Comparison of ENCODE assay signal across 14 cellular contexts in the genomic region with DNA sequence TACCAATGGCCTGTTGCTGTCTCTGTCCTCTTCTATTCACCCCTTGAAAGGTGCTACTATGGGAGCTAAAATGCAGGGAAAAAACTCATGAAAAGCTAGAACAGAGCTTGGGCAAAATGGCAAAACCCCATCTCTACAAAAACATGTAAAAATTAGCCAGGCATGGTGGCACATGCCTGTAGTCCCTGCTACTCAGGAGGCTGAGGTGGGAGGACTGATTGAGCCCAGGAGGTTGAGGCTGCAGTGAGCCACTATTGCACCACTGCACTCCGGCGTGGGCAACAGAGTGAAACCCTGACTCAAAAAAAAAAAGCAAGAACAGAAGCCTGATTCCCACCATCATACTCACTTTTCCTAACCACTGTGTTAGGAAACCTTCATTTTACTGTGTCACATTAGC. TPM values are rescaled to one million over a fixed set of nuclear protein-coding genes. Genes with fewer than 3 reads are reported as not detected.
DNase-seq lines count a peak whose midpoint lies in the region; ATAC-seq and TF ChIP-seq lines count a peak whose summit lies in the region.
"Had no signal": no experiment of that assay in that cellular context is flagged by ENCODE, and none has a peak within 500 bp of the region (broad histone marks: within the 10 kb centered on the region; RNA-seq: fewer than 3 reads in every experiment).

No MANE protein-coding gene starts in this region.

- H3K9me3 ChIP-seq in SJSA1 (replicated peaks) (no peaks in the 10 kb centered on the region), fibroblast of lung (ENCODE audit: control insufficient read depth, insufficient read depth, low read depth, low read length) (no peaks in the 10 kb centered on the region), prostate gland (no peaks in the 10 kb centered on the region)
- H3K9me3 ChIP-seq: BE2C had no signal

- no peak overlapping the region for H3K27ac Mint-ChIP-seq in WTC11
- H3K27ac Mint-ChIP-seq in activated naive CD4-positive, alpha-beta T cell treated with anti-CD3 and anti-CD28 coated beads for 36 hours: no peak overlapping the region
- H3K27ac Mint-ChIP-seq: activated CD4-positive, alpha-beta T cell treated with anti-CD3 and anti-CD28 coated beads, Interleukin-2, amount 10 ng/mL, durations not matched to agents 7 days and 5 days; T-helper 1 cell treated with Interleukin-12 subunit alpha and Interleukin-12 subunit beta and Interleukin-4 antibody, amounts not matched to agents 30 μg/mL and 1 μg/mL, for 36 hours had no signal

- peaks cover 14% of the 10 kb centered on the region for H3K36me3 Mint-ChIP-seq in WTC11
- H3K36me3 Mint-ChIP-seq in activated naive CD4-positive, alpha-beta T cell treated with anti-CD3 and anti-CD28 coated beads for 36 hours (ENCODE audit: low read depth): peaks cover 2% of the 10 kb centered on the region

- H3K27me3 Mint-ChIP-seq in WTC11 (ENCODE audit: low read depth): no peaks in the 10 kb centered on the region
- H3K27me3 Mint-ChIP-seq in activated naive CD4-positive, alpha-beta T cell treated with anti-CD3 and anti-CD28 coated beads for 36 hours (ENCODE audit: low read depth): no peaks in the 10 kb centered on the region
- H3K27me3 Mint-ChIP-seq: activated CD4-positive, alpha-beta T cell treated with anti-CD3 and anti-CD28 coated beads, Interleukin-2, amount 10 ng/mL, durations not matched to agents 7 days and 5 days had no signal

- no peak for ATAC-seq in GM19397 (IDR thresholded peaks at IDR 0.05; ENCODE audit: unreplicated experiment)
- ATAC-seq in WTC11: no peak
- no peak for ATAC-seq in stimulated activated naive CD8-positive, alpha-beta T cell treated with anti-CD3 and anti-CD28 coated beads, Interleukin-15, Interleukin-2, amounts not matched to agents 100 U/mL and 50 U/mL, for 24 hours

- H3K9ac ChIP-seq in fibroblast of lung (ENCODE audit: insufficient read depth, low read length): no peak overlapping the region

- no peak overlapping the region for H3K4me3 Mint-ChIP-seq in WTC11
- H3K4me3 Mint-ChIP-seq in activated naive CD4-positive, alpha-beta T cell treated with anti-CD3 and anti-CD28 coated beads for 36 hours: no peak overlapping the region
- H3K4me3 Mint-ChIP-seq: activated CD4-positive, alpha-beta T cell treated with anti-CD3 and anti-CD28 coated beads, Interleukin-2, amount 10 ng/mL, durations not matched to agents 7 days and 5 days; T-helper 1 cell treated with Interleukin-12 subunit alpha and Interleukin-12 subunit beta and Interleukin-4 antibody, amounts not matched to agents 30 μg/mL and 1 μg/mL, for 36 hours had no signal

- peaks cover 4% of the 10 kb centered on the region for H3K9me3 Mint-ChIP-seq in WTC11
- H3K9me3 Mint-ChIP-seq in activated naive CD4-positive, alpha-beta T cell treated with anti-CD3 and anti-CD28 coated beads for 36 hours: no peaks in the 10 kb centered on the region
- H3K9me3 Mint-ChIP-seq: activated CD4-positive, alpha-beta T cell treated with anti-CD3 and anti-CD28 coated beads, Interleukin-2, amount 10 ng/mL, durations not matched to agents 7 days and 5 days; T-helper 1 cell treated with Interleukin-12 subunit alpha and Interleukin-12 subunit beta and Interleukin-4 antibody, amounts not matched to agents 30 μg/mL and 1 μg/mL, for 36 hours had no signal

- no peak for DNase-seq in SJSA1 (ENCODE audit: low read depth in 1 of 2, low spot score in 2 of 2)
- DNase-seq in fibroblast of lung (ENCODE audit: low read depth in 2 of 2): no peak
- no peak for DNase-seq in prostate gland (ENCODE audit: low spot score)
- DNase-seq in WTC11 (ENCODE audit: low spot score): no peak
- DNase-seq in activated naive CD4-positive, alpha-beta T cell treated with anti-CD3 and anti-CD28 coated beads for 36 hours: no peak
- DNase-seq in stimulated activated naive CD8-positive, alpha-beta T cell treated with anti-CD3 and anti-CD28 coated beads, Interleukin-15, Interleukin-2, amounts not matched to agents 100 U/mL and 50 U/mL, for 24 hours: no peak
- DNase-seq: activated CD4-positive, alpha-beta T cell treated with anti-CD3 and anti-CD28 coated beads, Interleukin-2, amount 10 ng/mL, durations not matched to agents 7 days and 5 days; DND-41; NCI-H1092; NCI-H345 had no signal

- H3K27me3 ChIP-seq in ACC112 (ENCODE audit: insufficient read depth, low read length): no peaks in the 10 kb centered on the region
- H3K27me3 ChIP-seq in SJSA1 (replicated peaks): no peaks in the 10 kb centered on the region; the same call in 1 of the 2 replicates
- no peaks in the 10 kb centered on the region for H3K27me3 ChIP-seq in fibroblast of lung (ENCODE audit: control insufficient read depth, insufficient read depth, low read length)
- H3K27me3 ChIP-seq in prostate gland (replicated peaks; ENCODE audit: insufficient read depth): no peaks in the 10 kb centered on the region
- H3K27me3 ChIP-seq: BE2C had no signal

- H2AFZ ChIP-seq in ACC112 (ENCODE audit: low read length, unreplicated experiment) (no peak overlapping the region), fibroblast of lung (ENCODE audit: low read length) (no peak overlapping the region)

- H3K36me3 ChIP-seq in ACC112 (ENCODE audit: insufficient read depth, low read length) (peaks cover 2% of the 10 kb centered on the region; the same call in 1 of the 2 replicates), SJSA1 (peaks cover 24% of the 10 kb centered on the region), fibroblast of lung (ENCODE audit: control insufficient read depth, insufficient read depth, low read length) (peaks cover 3% of the 10 kb centered on the region), prostate gland (no peaks in the 10 kb centered on the region)
- H3K36me3 ChIP-seq: BE2C had no signal

- peaks cover 4% of the 10 kb centered on the region for H4K20me1 ChIP-seq in fibroblast of lung (ENCODE audit: control insufficient read depth, extremely low read depth, insufficient read depth, low read length)

- H3K79me2 ChIP-seq in ACC112 (ENCODE audit: control insufficient read depth, insufficient read depth, low read length, unreplicated experiment) (peaks cover 90% of the 10 kb centered on the region), fibroblast of lung (ENCODE audit: control insufficient read depth, insufficient read depth, low read length) (peaks cover 84% of the 10 kb centered on the region)

- peaks cover 52% of the 10 kb centered on the region for H3K4me1 Mint-ChIP-seq in WTC11
- peaks cover 37% of the 10 kb centered on the region for H3K4me1 Mint-ChIP-seq in activated naive CD4-positive, alpha-beta T cell treated with anti-CD3 and anti-CD28 coated beads for 36 hours (ENCODE audit: low read depth)

- TF ChIP-seq POLR2A in prostate gland (IDR thresholded peaks at IDR 0.05): no peak

- no peak overlapping the region for H3K4me3 ChIP-seq in ACC112 (ENCODE audit: low read depth, low read length)
- no peak overlapping the region for H3K4me3 ChIP-seq in SJSA1
- H3K4me3 ChIP-seq in fibroblast of lung (replicated peaks in 1 of 4; ENCODE audit: control extremely low read depth in 1 of 4, insufficient read depth in 1 of 4, low read depth in 3 of 4, low read length in 4 of 4): no peak overlapping the region
- H3K4me3 ChIP-seq in prostate gland: no peak overlapping the region

- WGBS in prostate gland: 93% methylated on average over 2 of the region's 2 CpGs

- POLR2A ChIA-PET in WTC11 (lab: Charles Lee): interaction anchor here (1.0 kb wide), 1 partner anchor 11 kb away, joined by 4 read pairs; no protein-coding TSS in a partner anchor

- intact Hi-C loops in prostate gland (cut with DNase I): loop anchor here (5.0 kb wide), 1 partner anchor 73 kb away; no protein-coding TSS in a partner anchor
- intact Hi-C loops in activated naive CD4-positive, alpha-beta T cell treated with anti-CD3 and anti-CD28 coated beads for 36 hours (cut with micrococcal nuclease): no loop called here

- peaks cover 56% of the 10 kb centered on the region for H3K4me1 ChIP-seq in ACC112 (ENCODE audit: control insufficient read depth, insufficient read depth, low read length, unreplicated experiment)
- peaks cover 45% of the 10 kb centered on the region for H3K4me1 ChIP-seq in SJSA1 (replicated peaks)
- peaks cover 24% of the 10 kb centered on the region for H3K4me1 ChIP-seq in fibroblast of lung (ENCODE audit: control insufficient read depth, extremely low read depth, insufficient read depth, low read length)
- H3K4me1 ChIP-seq in prostate gland (replicated peaks): peaks cover 6% of the 10 kb centered on the region

- TF ChIP-seq CTCF in fibroblast of lung (conservative IDR thresholded peaks at IDR 0.05 in 1 of 2, IDR thresholded peaks at IDR 0.05 in 1 of 2; ENCODE audit: low read depth in 1 of 2, low read length in 2 of 2): no peak
- TF ChIP-seq CTCF in prostate gland (IDR thresholded peaks at IDR 0.05): no peak
- TF ChIP-seq CTCF in WTC11 (IDR thresholded peaks at IDR 0.05): no peak

- peak overlapping the region; percentile 54 for H3K4me2 ChIP-seq in fibroblast of lung (ENCODE audit: extremely low read depth, insufficient read depth, low read length)

- H3K27ac ChIP-seq in ACC112 (ENCODE audit: low read depth, low read length) (peak overlapping the region; percentile 55), SJSA1 (0 out of 2 replicates have a peak overlapping the region, but pooled peaks have one; percentile 28), fibroblast of lung (ENCODE audit: insufficient read depth, low read length) (peak overlapping the region; percentile 32), prostate gland (peak overlapping the region; percentile 18 to 36)

- CTCF ChIA-PET in WTC11 (lab: Charles Lee): interaction anchor here (1.0 to 5.3 kb wide), 3 partner anchors 24 to 145 kb away, joined by 3 to 27 read pairs (median 5); no protein-coding TSS in a partner anchor
- CTCF ChIA-PET in activated naive CD4-positive, alpha-beta T cell treated with anti-CD3 and anti-CD28 coated beads for 36 hours (lab: Charles Lee): interaction anchor here (0.8 kb wide), 1 partner anchor 190 kb away, joined by 3 read pairs; no protein-coding TSS in a partner anchor

RNA-seq across cellular contexts. Expression of a gene that starts 1.9 kb away (rescaled TPM):
- total RNA-seq in SJSA1 (2014; rRNA removed; shearing (Covaris generic)): 74.8 and 88.0 TPM in 2 replicates
- total RNA-seq in fibroblast of lung: 81.7 and 152 TPM in 2 replicates
- 243 and 256 TPM in 2 replicates for polyA plus RNA-seq in fibroblast of lung
- 314 and 333 TPM in 2 replicates for polyA plus RNA-seq in fibroblast of lung (2012)
- polyA minus RNA-seq in fibroblast of lung (ENCODE audit: low replicate concordance): 304 and 360 TPM in 2 replicates
- 100 to 1,000 TPM in 1 of 2 donors, 10 to 100 TPM in 1; 74.3 to 230 TPM for total RNA-seq in prostate gland
- total RNA-seq in WTC11 (2021): 164 to 199 TPM (median 171 TPM) in 3 replicates
- total RNA-seq in activated naive CD4-positive, alpha-beta T cell treated with anti-CD3 and anti-CD28 coated beads for 36 hours: 10 to 100 TPM; 75.9 to 78.2 TPM
